ENCODE assay signal across 8 cellular contexts in genomic region chr17:42518046-42518754, GRCh38. TPM values are rescaled to one million over a fixed set of nuclear protein-coding genes. Genes with fewer than 3 reads are reported as not detected.
DNase-seq lines count a peak whose midpoint lies in the region; TF ChIP-seq lines count a peak whose summit lies in the region.

No MANE protein-coding gene starts in this region.

- no CpG with 5 or more reads among the region's 9 CpGs for WGBS in mesendoderm (ENCODE audit: extremely low coverage, insufficient coverage, low lambda C conversion rate)

- H3K4me1 ChIP-seq in mesendoderm (ENCODE audit: control insufficient read depth, low read depth, low read length) = peaks cover 6% of the 10 kb centered on the region

- H3K36me3 ChIP-seq in MG63 = peaks cover 40% of the 10 kb centered on the region
- H3K36me3 ChIP-seq in mesendoderm (ENCODE audit: control insufficient read depth, insufficient read depth, low read length) = peaks cover 3% of the 10 kb centered on the region

- no peak overlapping the region for H3K23ac ChIP-seq in mesendoderm (ENCODE audit: low read length)

- no peak overlapping the region for H2BK120ac ChIP-seq in mesendoderm (ENCODE audit: low read depth, low read length)

- TF ChIP-seq CTCF in chondrocyte (IDR thresholded peaks at IDR 0.05) = no peak

- H3K4me3 Mint-ChIP-seq in chondrocyte (ENCODE audit: unreplicated experiment) = peak overlapping the region; percentile 29

- no peak overlapping the region for H3K18ac ChIP-seq in mesendoderm (ENCODE audit: low read length)

- H3K56ac ChIP-seq in mesendoderm (ENCODE audit: low read length) = no peak overlapping the region

- H3K27me3 ChIP-seq in MG63 (no peaks in the 10 kb centered on the region), mesendoderm (ENCODE audit: insufficient read depth, low read length, poor library complexity) (no peaks in the 10 kb centered on the region)

- peaks cover 1% of the 10 kb centered on the region for H3K36me3 Mint-ChIP-seq in chondrocyte (ENCODE audit: low read depth)

- H3K4me3 ChIP-seq in MG63 (no peak overlapping the region), mesendoderm (ENCODE audit: low read length) (no peak overlapping the region)

- no peak overlapping the region for H3K4me2 ChIP-seq in mesendoderm (ENCODE audit: low read length)

- H3K4ac ChIP-seq in mesendoderm (ENCODE audit: low read depth, low read length) = no peak overlapping the region

- H2AK5ac ChIP-seq in mesendoderm (ENCODE audit: low read length) = no peak overlapping the region

- no peak overlapping the region for H3K9ac ChIP-seq in mesendoderm (ENCODE audit: low read length)

- H3K79me2 ChIP-seq in mesendoderm (ENCODE audit: control insufficient read depth, insufficient read depth, low read length) = no peaks in the 10 kb centered on the region

- peaks cover 76% of the 10 kb centered on the region for H3K4me1 Mint-ChIP-seq in chondrocyte (ENCODE audit: low read depth)

- in situ Hi-C loops in ACHN (cut with HindIII; ENCODE audit: low pct_ligation_motif_present, low pct_unique_long_range_greater_than_20kb, low sequenced_read_pairs) = no loop called here

- no peaks in the 10 kb centered on the region for H3K9me3 ChIP-seq in MG63

- no peaks in the 10 kb centered on the region for H3K79me1 ChIP-seq in mesendoderm (ENCODE audit: low read length)

- H3K27ac Mint-ChIP-seq in chondrocyte (ENCODE audit: unreplicated experiment) = peak overlapping the region; percentile 97

- no peak overlapping the region for H4K5ac ChIP-seq in mesendoderm (ENCODE audit: low read length)

- H3K27ac ChIP-seq in mesendoderm (ENCODE audit: low read depth, low read length) = no peak overlapping the region

- H2BK5ac ChIP-seq in mesendoderm (ENCODE audit: low read length) = no peak overlapping the region

- no peaks in the 10 kb centered on the region for H3K9me3 Mint-ChIP-seq in chondrocyte (ENCODE audit: low read depth)

- no peak overlapping the region for H2BK15ac ChIP-seq in mesendoderm (replicated peaks; ENCODE audit: low read depth)

- DNase-seq in ACHN = peak; percentile 95
- peak; percentile 96 for DNase-seq in MG63
- DNase-seq in chondrocyte (ENCODE audit: low spot score) = peak; percentile 52
- DNase-seq in lung microvascular endothelial cell (ENCODE audit: low read depth in 2 of 2) = peak; percentile 64 to 98
- peak; percentile 90 for DNase-seq in ureter (ENCODE audit: low spot score)
- DNase-seq in mesendoderm = no peak
- DNase-seq in effector CD4-positive, alpha-beta T cell = no peak
- no peak for DNase-seq in mesenteric fat pad (ENCODE audit: low spot score)

- no peaks in the 10 kb centered on the region for H3K27me3 Mint-ChIP-seq in chondrocyte (ENCODE audit: low read depth)

- H4K8ac ChIP-seq in mesendoderm (ENCODE audit: low read depth, low read length) = no peak overlapping the region

RNA-seq across cellular contexts. Expression of gene NAGLU, which starts 17.8 kb away (rescaled TPM):
- 18.5 and 46.4 TPM in 2 replicates for total RNA-seq in MG63 (2014; rRNA removed; shearing (Covaris generic); ENCODE audit: low replicate concordance)
- 64.5 to 68.7 TPM (median 66.4 TPM) in 3 replicates for total RNA-seq in chondrocyte
- total RNA-seq in lung microvascular endothelial cell = 20.7 and 36.3 TPM in 2 replicates
- 33.1 TPM for total RNA-seq in ureter
- 9.6 TPM for polyA plus RNA-seq in mesendoderm (2013, experiment 1 of 2)
- polyA plus RNA-seq in mesendoderm (2013, experiment 2 of 2) = 9.0 TPM
- total RNA-seq in mesenteric fat pad = 58.7 TPM

RNA-seq across cellular contexts. Expression of gene HSD17B1, which starts 34.5 kb away (rescaled TPM):
- 0.59 and 2.8 TPM in 2 replicates for total RNA-seq in MG63 (2014; rRNA removed; shearing (Covaris generic); ENCODE audit: low replicate concordance)
- total RNA-seq in chondrocyte (1.4 to 2.6 TPM (median 1.4 TPM) in 3 replicates), lung microvascular endothelial cell (0.44 and 1.8 TPM in 2 replicates), ureter (3.6 TPM), mesenteric fat pad (3.2 TPM)
- polyA plus RNA-seq in mesendoderm (2013, experiment 1 of 2) = 0.59 TPM
- 0.67 TPM for polyA plus RNA-seq in mesendoderm (2013, experiment 2 of 2)

RNA-seq across cellular contexts. Expression of gene COASY, which starts 43.7 kb away (rescaled TPM):
- total RNA-seq in MG63 (2014; rRNA removed; shearing (Covaris generic); ENCODE audit: low replicate concordance) = 7.7 and 12.4 TPM in 2 replicates
- total RNA-seq in chondrocyte (31.2 to 57.3 TPM (median 37.1 TPM) in 3 replicates), lung microvascular endothelial cell (7.6 and 10.3 TPM in 2 replicates), ureter (77.0 TPM), mesenteric fat pad (57.3 TPM)
- polyA plus RNA-seq in mesendoderm (2013, experiment 1 of 2) = 113 TPM
- 116 TPM for polyA plus RNA-seq in mesendoderm (2013, experiment 2 of 2)

RNA-seq across cellular contexts. Expression of gene MLX, which starts 48.7 kb away (rescaled TPM):
- 19.8 and 40.0 TPM in 2 replicates for total RNA-seq in MG63 (2014; rRNA removed; shearing (Covaris generic); ENCODE audit: low replicate concordance)
- total RNA-seq in chondrocyte (30.1 to 37.0 TPM (median 30.3 TPM) in 3 replicates), lung microvascular endothelial cell (22.9 and 35.9 TPM in 2 replicates), ureter (53.8 TPM), mesenteric fat pad (50.6 TPM)
- polyA plus RNA-seq in mesendoderm (2013, experiment 1 of 2) = 47.9 TPM
- 45.7 TPM for polyA plus RNA-seq in mesendoderm (2013, experiment 2 of 2)

RNA-seq across cellular contexts. Expression of gene PSMC3IP, which starts 59.3 kb away (rescaled TPM):
- 5.6 and 29.6 TPM in 2 replicates for total RNA-seq in MG63 (2014; rRNA removed; shearing (Covaris generic); ENCODE audit: low replicate concordance)
- total RNA-seq in chondrocyte = 4.9 to 13.0 TPM (median 6.1 TPM) in 3 replicates
- total RNA-seq in lung microvascular endothelial cell = 1.4 and 1.7 TPM in 2 replicates
- 4.3 TPM for total RNA-seq in ureter
- polyA plus RNA-seq in mesendoderm (2013, experiment 1 of 2) = 26.0 TPM
- polyA plus RNA-seq in mesendoderm (2013, experiment 2 of 2) = 26.0 TPM
- 2.2 TPM for total RNA-seq in mesenteric fat pad

Comparison
In these comparisons a context has a peak if more than half of its experiments do, and no peak if none do; other contexts are left out.
1. DNase-seq: peak in ACHN (single experiment), MG63 (single experiment), chondrocyte (single experiment), lung microvascular endothelial cell (2 of 2) and ureter (single experiment); none in mesendoderm (single experiment), effector CD4-positive, alpha-beta T cell (single experiment) and mesenteric fat pad (single experiment).